Comparison of ENCODE assay signal across 9 cellular contexts in genomic region chr11:112588252-112588668, GRCh38.
DNase-seq lines count a peak whose midpoint lies in the region; FAIRE-seq and TF ChIP-seq lines count a peak whose summit lies in the region.
"Had no signal": no experiment of that assay in that cellular context is flagged by ENCODE, and none has a peak within 500 bp of the region (broad histone marks: within the 10 kb centered on the region; RNA-seq: fewer than 3 reads in every experiment).

No MANE protein-coding gene starts in this region.

- H3K27ac ChIP-seq in 22Rv1 = no peak overlapping the region
- no peak overlapping the region for H3K27ac ChIP-seq in testis

- no peak overlapping the region for H3K4me3 ChIP-seq in testis

- TF ChIP-seq CTCF in 22Rv1 (IDR thresholded peaks at IDR 0.05) (peak; percentile 80), testis (IDR thresholded peaks at IDR 0.05) (peak; percentile 47 to 69 (median 64))

- FAIRE-seq in GM12892 (lab: Jason Lieb, UNC) = peak; percentile 95
- FAIRE-seq: G401.6 had no signal

- TF ChIP-seq POLR2A in GM12892 (IDR thresholded peaks at IDR 0.05; ENCODE audit: low read depth, low read length) (no peak), erythroblast (IDR thresholded peaks at IDR 0.05; ENCODE audit: low read length) (no peak), testis (IDR thresholded peaks at IDR 0.05) (no peak)

- no peaks in the 10 kb centered on the region for H3K4me1 ChIP-seq in testis

- H3K27me3 ChIP-seq in testis = no peaks in the 10 kb centered on the region

- DNase-seq in GM12892 (ENCODE audit: insufficient read length) (no peak), HS-5 (ENCODE audit: low read depth) (peak; percentile 73), NCI-H748 treated with DMSO at 0.1 percent for 48 hours (lab: John Stamatoyannopoulos, UW) (peak; percentile 84), erythroblast (lab: John Stamatoyannopoulos, UW) (peak; percentile 44 to 72), myocyte (ENCODE audit: low read depth) (peak; percentile 94), testis (peak; percentile 84)
- peak in 2 of 3 experiments; percentile 3 to 5 for DNase-seq in activated CD8-positive, alpha-beta memory T cell treated with anti-CD3 and anti-CD28 coated beads for 48 hours (ENCODE audit: low read depth in 2 of 3, low spot score in 2 of 3)

- no peaks in the 10 kb centered on the region for H3K9me3 ChIP-seq in testis

- intact Hi-C loops in testis (cut with DNase I; ENCODE audit: low total_unique reads) = loop anchor here (10.0 kb wide), 1 partner anchor 697 kb away; no protein-coding TSS in a partner anchor

- WGBS in testis, 2 donors = 26 to 29% methylated on average over 5 of the region's 5 CpGs

- no peaks in the 10 kb centered on the region for H3K36me3 ChIP-seq in testis (ENCODE audit: low read depth, missing control alignments)
